In genomic region chr9:5851445-5851844, GRCh38 we compare ENCODE assay signal across 8 cellular contexts. TPM values are rescaled to one million over a fixed set of nuclear protein-coding genes. Genes with fewer than 3 reads are reported as not detected.
DNase-seq lines count a peak whose midpoint lies in the region; ATAC-seq and TF ChIP-seq lines count a peak whose summit lies in the region.

No MANE protein-coding gene starts in this region.

- H2AFZ ChIP-seq in GM23338, result no peak overlapping the region

- no peaks in the 10 kb centered on the region for H3K27me3 ChIP-seq in CD8-positive, alpha-beta memory T cell (ENCODE audit: insufficient read depth, low read length, poor library complexity, severe bottlenecking)
- H3K27me3 ChIP-seq in naive thymus-derived CD4-positive, alpha-beta T cell (ENCODE audit: control insufficient read depth in 2 of 2, insufficient read depth in 2 of 2, low read length in 2 of 2), result no peaks in the 10 kb centered on the region
- H3K27me3 ChIP-seq in GM23338 (ENCODE audit: insufficient read depth), result no peaks in the 10 kb centered on the region
- H3K27me3 ChIP-seq in dorsolateral prefrontal cortex, result no peaks in the 10 kb centered on the region

- no peak overlapping the region for H3K4me2 ChIP-seq in GM23338

- no peaks in the 10 kb centered on the region for H3F3A ChIP-seq in GM23338 (replicated peaks; ENCODE audit: low read depth)

- TF ChIP-seq CTCF in GM23338 (conservative IDR thresholded peaks at IDR 0.05; ENCODE audit: low read depth in 2 of 2) (no peak), dorsolateral prefrontal cortex (IDR thresholded peaks at IDR 0.05 in 54 of 56, conservative IDR thresholded peaks at IDR 0.05 in 2 of 56; ENCODE audit: low read depth in 1 of 56, partially characterized antibody in 56 of 56) (no peak)

- H3K4me1 Mint-ChIP-seq in CD8-positive, alpha-beta memory T cell, result peaks cover 33 to 53% (median 48%) of the 10 kb centered on the region in 3 donors
- peaks cover 66% of the 10 kb centered on the region for H3K4me1 Mint-ChIP-seq in activated CD8-positive, alpha-beta T cell treated with anti-CD3 and anti-CD28 coated beads, Interleukin-2, amount 10 ng/mL, durations not matched to agents 7 days and 5 days (ENCODE audit: low read depth)
- H3K4me1 Mint-ChIP-seq in naive thymus-derived CD4-positive, alpha-beta T cell, result peaks cover 16 to 63% (median 39%) of the 10 kb centered on the region in 7 donors
- H3K4me1 Mint-ChIP-seq in GM23338, result no peaks in the 10 kb centered on the region

- no peaks in the 10 kb centered on the region for H3K27me3 Mint-ChIP-seq in CD8-positive, alpha-beta memory T cell
- H3K27me3 Mint-ChIP-seq in activated CD8-positive, alpha-beta T cell treated with anti-CD3 and anti-CD28 coated beads, Interleukin-2, amount 10 ng/mL, durations not matched to agents 7 days and 5 days (ENCODE audit: low read depth), result no peaks in the 10 kb centered on the region
- no peaks in the 10 kb centered on the region for H3K27me3 Mint-ChIP-seq in naive thymus-derived CD4-positive, alpha-beta T cell
- H3K27me3 Mint-ChIP-seq in GM23338 (ENCODE audit: insufficient read depth, low read depth, poor library complexity), result peaks cover 5% of the 10 kb centered on the region

- POLR2A ChIA-PET in CD8-positive, alpha-beta memory T cell (lab: Charles Lee), result interaction anchor here (0.7 kb wide), 1 partner anchor 19 kb away, joined by 3 read pairs; no protein-coding TSS in a partner anchor
- POLR2A ChIA-PET in activated CD8-positive, alpha-beta T cell treated with anti-CD3 and anti-CD28 coated beads, Interleukin-2, amount 10 ng/mL, durations not matched to agents 7 days and 5 days (lab: Charles Lee), result interaction anchor here (1.0 to 1.7 kb wide), 3 partner anchors 10 to 157 kb away, joined by 3 to 7 read pairs (median 5); partner anchors contain the start of gene ERMP1
- POLR2A ChIA-PET in naive thymus-derived CD4-positive, alpha-beta T cell (lab: Charles Lee), result interaction anchor here (0.7 to 2.4 kb wide), 3 partner anchors 9 to 18 kb away, joined by 3 to 10 read pairs (median 5); no protein-coding TSS in a partner anchor

- CTCF ChIA-PET in CD8-positive, alpha-beta memory T cell (lab: Charles Lee), result interaction anchor here (1.1 to 3.0 kb wide), 3 partner anchors 18 to 35 kb away, joined by 3 to 17 read pairs (median 9); partner anchors contain the start of gene ERMP1
- CTCF ChIA-PET in activated CD8-positive, alpha-beta T cell treated with anti-CD3 and anti-CD28 coated beads, Interleukin-2, amount 10 ng/mL, durations not matched to agents 7 days and 5 days (lab: Charles Lee), result interaction anchor here (0.7 to 3.9 kb wide), 12 partner anchors 8 to 203 kb away, joined by 3 to 46 read pairs (median 4); partner anchors contain the start of gene ERMP1
- CTCF ChIA-PET in naive thymus-derived CD4-positive, alpha-beta T cell (lab: Charles Lee), result interaction anchor here (0.7 to 1.9 kb wide), 3 partner anchors 9 to 91 kb away, joined by 3 to 7 read pairs (median 3); no protein-coding TSS in a partner anchor

- peak in 1 of 5 donors; percentile 20 for DNase-seq in CD8-positive, alpha-beta memory T cell
- DNase-seq in activated CD8-positive, alpha-beta T cell treated with anti-CD3 and anti-CD28 coated beads, Interleukin-2, amount 10 ng/mL, durations not matched to agents 7 days and 5 days, result peak; percentile 73
- peak in 1 of 9 donors; percentile 40 for DNase-seq in naive thymus-derived CD4-positive, alpha-beta T cell
- DNase-seq in GM23338 (ENCODE audit: low spot score) (no peak), dorsolateral prefrontal cortex (no peak), NCI-H345 treated with DMSO at 0.1 percent for 48 hours (lab: John Stamatoyannopoulos, UW; ENCODE audit: unreplicated experiment) (no peak)

- intact Hi-C loops in naive thymus-derived CD4-positive, alpha-beta T cell (cut with micrococcal nuclease), result loop anchor here (1.0 to 2.0 kb wide), 3 partner anchors 8 to 19 kb away; partner anchors contain the start of gene ERMP1 (in 1 of the 2)
- intact Hi-C loops in dorsolateral prefrontal cortex (cut with DNase I), result no loop called here

- H3K9me2 ChIP-seq in GM23338 (ENCODE audit: insufficient read depth), result peaks cover 7% of the 10 kb centered on the region; the same call in 1 of the 2 replicates

- ATAC-seq in GM19455 (IDR thresholded peaks at IDR 0.05; ENCODE audit: unreplicated experiment), result peak; percentile 95
- peak; percentile 94 for ATAC-seq in HG03442 (IDR thresholded peaks at IDR 0.05; ENCODE audit: unreplicated experiment)
- ATAC-seq in activated CD8-positive, alpha-beta T cell treated with anti-CD3 and anti-CD28 coated beads, Interleukin-2, amount 10 ng/mL, durations not matched to agents 7 days and 5 days, result peak; percentile 92
- peak; percentile 86 for ATAC-seq in naive thymus-derived CD4-positive, alpha-beta T cell
- no peak for ATAC-seq in GM23338

- peak overlapping the region in 6 of 7 donors; percentile 5 to 67 (median 23) for H3K4me3 Mint-ChIP-seq in CD8-positive, alpha-beta memory T cell
- H3K4me3 Mint-ChIP-seq in activated CD8-positive, alpha-beta T cell treated with anti-CD3 and anti-CD28 coated beads, Interleukin-2, amount 10 ng/mL, durations not matched to agents 7 days and 5 days, result peak overlapping the region; percentile 37
- H3K4me3 Mint-ChIP-seq in naive thymus-derived CD4-positive, alpha-beta T cell, result peak overlapping the region in 3 of 10 donors; percentile 19 to 44 (median 23)
- H3K4me3 Mint-ChIP-seq in GM23338, result no peak overlapping the region

- peaks cover 0 to 4% (median 2%) of the 10 kb centered on the region in 3 donors for H3K36me3 Mint-ChIP-seq in CD8-positive, alpha-beta memory T cell
- peaks cover 48% of the 10 kb centered on the region for H3K36me3 Mint-ChIP-seq in activated CD8-positive, alpha-beta T cell treated with anti-CD3 and anti-CD28 coated beads, Interleukin-2, amount 10 ng/mL, durations not matched to agents 7 days and 5 days (ENCODE audit: low read depth)
- H3K36me3 Mint-ChIP-seq in naive thymus-derived CD4-positive, alpha-beta T cell, result peaks cover 6 to 58% (median 9%) of the 10 kb centered on the region in 5 donors
- no peaks in the 10 kb centered on the region for H3K36me3 Mint-ChIP-seq in GM23338 (ENCODE audit: low read depth)

- H3K9me3 ChIP-seq in CD8-positive, alpha-beta memory T cell (ENCODE audit: low read length), result no peaks in the 10 kb centered on the region
- no peaks in the 10 kb centered on the region for H3K9me3 ChIP-seq in naive thymus-derived CD4-positive, alpha-beta T cell (ENCODE audit: control insufficient read depth in 2 of 3, low read length in 3 of 3)

- no peaks in the 10 kb centered on the region for H3K36me3 ChIP-seq in CD8-positive, alpha-beta memory T cell (ENCODE audit: insufficient read depth, low read length)
- no peaks in the 10 kb centered on the region for H3K36me3 ChIP-seq in naive thymus-derived CD4-positive, alpha-beta T cell (ENCODE audit: control insufficient read depth in 2 of 3, insufficient read depth in 3 of 3, low read length in 3 of 3)
- no peaks in the 10 kb centered on the region for H3K36me3 ChIP-seq in GM23338 (ENCODE audit: insufficient read depth)

- no peak overlapping the region for H3K4me3 ChIP-seq in CD8-positive, alpha-beta memory T cell (ENCODE audit: low read length)
- H3K4me3 ChIP-seq in naive thymus-derived CD4-positive, alpha-beta T cell (ENCODE audit: low read length), result no peak overlapping the region
- H3K4me3 ChIP-seq in GM23338 (no peak overlapping the region), dorsolateral prefrontal cortex (no peak overlapping the region)

- H3K27ac ChIP-seq in CD8-positive, alpha-beta memory T cell (ENCODE audit: low read depth, low read length), result no peak overlapping the region
- H3K27ac ChIP-seq in naive thymus-derived CD4-positive, alpha-beta T cell (ENCODE audit: low read depth, low read length), result no peak overlapping the region
- H3K27ac ChIP-seq in GM23338 (ENCODE audit: low read depth) (no peak overlapping the region), dorsolateral prefrontal cortex (no peak overlapping the region)

- H3K79me2 ChIP-seq in GM23338 (replicated peaks; ENCODE audit: insufficient read depth), result no peaks in the 10 kb centered on the region

- peak overlapping the region; percentile 25 to 87 (median 62) for H3K27ac Mint-ChIP-seq in CD8-positive, alpha-beta memory T cell
- H3K27ac Mint-ChIP-seq in activated CD8-positive, alpha-beta T cell treated with anti-CD3 and anti-CD28 coated beads, Interleukin-2, amount 10 ng/mL, durations not matched to agents 7 days and 5 days, result peak overlapping the region; percentile 75
- peak overlapping the region; percentile 11 to 83 (median 53) for H3K27ac Mint-ChIP-seq in naive thymus-derived CD4-positive, alpha-beta T cell
- H3K27ac Mint-ChIP-seq in GM23338, result no peak overlapping the region

- H3K9me3 Mint-ChIP-seq in CD8-positive, alpha-beta memory T cell, result peaks cover 0 to 3% (median 0%) of the 10 kb centered on the region in 5 donors
- peaks cover 7% of the 10 kb centered on the region for H3K9me3 Mint-ChIP-seq in activated CD8-positive, alpha-beta T cell treated with anti-CD3 and anti-CD28 coated beads, Interleukin-2, amount 10 ng/mL, durations not matched to agents 7 days and 5 days (ENCODE audit: insufficient read depth)
- H3K9me3 Mint-ChIP-seq in naive thymus-derived CD4-positive, alpha-beta T cell, result peaks cover 0 to 9% (median 0%) of the 10 kb centered on the region in 11 donors
- no peaks in the 10 kb centered on the region for H3K9me3 Mint-ChIP-seq in GM23338

- no peaks in the 10 kb centered on the region for H4K20me1 ChIP-seq in GM23338 (replicated peaks; ENCODE audit: insufficient read depth)

- H3K4me1 ChIP-seq in CD8-positive, alpha-beta memory T cell (ENCODE audit: insufficient read depth, low read length), result peaks cover 19% of the 10 kb centered on the region
- peaks cover 0 to 11% of the 10 kb centered on the region in 2 donors for H3K4me1 ChIP-seq in naive thymus-derived CD4-positive, alpha-beta T cell (ENCODE audit: control insufficient read depth in 2 of 2, insufficient read depth in 2 of 2, low read length in 2 of 2)
- no peaks in the 10 kb centered on the region for H3K4me1 ChIP-seq in GM23338 (ENCODE audit: insufficient read depth)

RNA-seq across cellular contexts. Expression of gene ERMP1, which starts 18.5 kb away (rescaled TPM):
- 1 to 10 TPM; 8.6 to 10.0 TPM for total RNA-seq in CD8-positive, alpha-beta memory T cell
- polyA plus RNA-seq in CD8-positive, alpha-beta memory T cell, result 17.2 TPM
- 10 to 100 TPM; 28.0 to 30.6 TPM for total RNA-seq in activated CD8-positive, alpha-beta T cell treated with anti-CD3 and anti-CD28 coated beads, Interleukin-2, amount 10 ng/mL, durations not matched to agents 7 days and 5 days
- total RNA-seq in naive thymus-derived CD4-positive, alpha-beta T cell, result 10 to 100 TPM in 4 of 5 experiments, 1 to 10 TPM in 1; 9.5 to 37.1 (median 20.0) TPM
- 1 to 10 TPM; 7.3 to 9.7 TPM for polyA plus RNA-seq in naive thymus-derived CD4-positive, alpha-beta T cell
- 18.4 and 23.4 TPM in 2 replicates for total RNA-seq in GM23338 (2014; rRNA removed; shearing (Covaris generic))
- 5.0 and 5.3 TPM in 2 replicates for polyA plus RNA-seq in GM23338 (2016; fragmentation: Nextera tagmentation; extraction: Ambion mirVana)
- total RNA-seq in dorsolateral prefrontal cortex, result 10 to 100 TPM; 24.1 to 60.7 (median 35.2) TPM

RNA-seq across cellular contexts. Expression of gene MLANA, which starts 39.2 kb away (rescaled TPM):
- not detected for total RNA-seq in CD8-positive, alpha-beta memory T cell
- polyA plus RNA-seq in CD8-positive, alpha-beta memory T cell, result not detected
- total RNA-seq in activated CD8-positive, alpha-beta T cell treated with anti-CD3 and anti-CD28 coated beads, Interleukin-2, amount 10 ng/mL, durations not matched to agents 7 days and 5 days, result not detected
- total RNA-seq in naive thymus-derived CD4-positive, alpha-beta T cell, result not detected
- under 1 TPM; 0.38 to 0.97 TPM for polyA plus RNA-seq in naive thymus-derived CD4-positive, alpha-beta T cell
- not detected in 2 replicates for total RNA-seq in GM23338 (2014; rRNA removed; shearing (Covaris generic))
- 0.38 TPM in 1 of 2 replicates, not detected in the other for polyA plus RNA-seq in GM23338 (2016; fragmentation: Nextera tagmentation; extraction: Ambion mirVana)
- not detected for total RNA-seq in dorsolateral prefrontal cortex

Comparison
In these comparisons a context has a peak if more than half of its experiments do, and no peak if none do; other contexts are left out.
1. intact Hi-C loops: an anchor here in naive thymus-derived CD4-positive, alpha-beta T cell (1.0 to 2.0 kb wide); none called in dorsolateral prefrontal cortex.